In the genomic region with DNA sequence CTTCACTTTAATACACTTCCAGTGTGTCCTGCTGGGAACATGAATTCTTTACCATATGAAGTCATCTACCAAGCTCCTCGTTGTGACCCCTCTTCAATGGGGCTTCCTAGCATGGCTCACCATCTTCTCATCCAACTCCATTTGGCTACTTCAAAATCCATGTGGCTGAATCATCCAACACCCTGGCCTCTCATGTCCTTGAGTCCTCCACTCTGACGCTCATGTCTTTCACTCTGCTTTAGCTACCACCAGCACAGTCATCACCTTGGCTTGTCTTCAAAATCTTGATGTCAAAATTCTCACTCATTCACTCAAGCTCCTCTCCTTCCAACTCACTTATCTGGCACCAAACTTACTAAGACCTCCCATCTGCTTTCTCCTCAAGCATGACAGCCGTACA, we compare ENCODE assay signal across 14 cellular contexts. TPM values are rescaled to one million over a fixed set of nuclear protein-coding genes. Genes with fewer than 3 reads are reported as not detected.
DNase-seq lines count a peak whose midpoint lies in the region; ATAC-seq, FAIRE-seq and TF ChIP-seq lines count a peak whose summit lies in the region.
"Had no signal": no experiment of that assay in that cellular context is flagged by ENCODE, and none has a peak within 500 bp of the region (broad histone marks: within the 10 kb centered on the region; RNA-seq: fewer than 3 reads in every experiment).

No MANE protein-coding gene starts in this region.

- H3K4me1 ChIP-seq in fibroblast of lung (ENCODE audit: control insufficient read depth, extremely low read depth, insufficient read depth, low read length): peaks cover 10% of the 10 kb centered on the region
- H3K4me1 ChIP-seq: esophagus muscularis mucosa had no signal

- no peaks in the 10 kb centered on the region for H3K9me3 Mint-ChIP-seq in stimulated activated effector memory CD8-positive, alpha-beta T cell treated with anti-CD3 and anti-CD28 coated beads, Interleukin-12 subunit alpha, Interleukin-12 subunit beta, amount 100 ng/mL, for 72 hours
- H3K9me3 Mint-ChIP-seq: activated CD4-positive, alpha-beta T cell treated with anti-CD3 and anti-CD28 coated beads, Interleukin-2, amount 10 ng/mL, durations not matched to agents 24 days and 14 days; central memory CD8-positive, alpha-beta T cell had no signal

- peak; percentile 5 for FAIRE-seq in GM12892 (lab: Jason Lieb, UNC)
- FAIRE-seq: islet of Langerhans had no signal

- H3K9me3 ChIP-seq in fibroblast of lung (ENCODE audit: control insufficient read depth, insufficient read depth, low read depth, low read length): no peaks in the 10 kb centered on the region
- H3K9me3 ChIP-seq: esophagus muscularis mucosa had no signal

- H3K27ac Mint-ChIP-seq in stimulated activated effector memory CD8-positive, alpha-beta T cell treated with anti-CD3 and anti-CD28 coated beads, Interleukin-12 subunit alpha, Interleukin-12 subunit beta, amount 100 ng/mL, for 72 hours: peak overlapping the region; percentile 5
- H3K27ac Mint-ChIP-seq: activated CD4-positive, alpha-beta T cell treated with anti-CD3 and anti-CD28 coated beads, Interleukin-2, amount 10 ng/mL, durations not matched to agents 24 days and 14 days had no signal

- no peaks in the 10 kb centered on the region for H4K20me1 ChIP-seq in fibroblast of lung (ENCODE audit: control insufficient read depth, extremely low read depth, insufficient read depth, low read length)

- H3K4me3 ChIP-seq in fibroblast of lung (replicated peaks in 1 of 4; ENCODE audit: control extremely low read depth in 1 of 4, insufficient read depth in 1 of 4, low read depth in 3 of 4, low read length in 4 of 4): no peak overlapping the region
- H3K4me3 ChIP-seq: esophagus muscularis mucosa had no signal

- no peak for TF ChIP-seq POLR2A in GM12892 (IDR thresholded peaks at IDR 0.05; ENCODE audit: low read depth, low read length)

- peak overlapping the region; percentile 90 for H3K27ac ChIP-seq in fibroblast of lung (ENCODE audit: insufficient read depth, low read length)
- H3K27ac ChIP-seq: esophagus muscularis mucosa had no signal

- peaks cover 7% of the 10 kb centered on the region for H3K36me3 ChIP-seq in fibroblast of lung (ENCODE audit: control insufficient read depth, insufficient read depth, low read length)

- peaks cover 77% of the 10 kb centered on the region for H3K36me3 Mint-ChIP-seq in stimulated activated effector memory CD8-positive, alpha-beta T cell treated with anti-CD3 and anti-CD28 coated beads, Interleukin-12 subunit alpha, Interleukin-12 subunit beta, amount 100 ng/mL, for 72 hours

- H3K4me2 ChIP-seq in fibroblast of lung (ENCODE audit: extremely low read depth, insufficient read depth, low read length): peak overlapping the region; percentile 59

- H3K27me3 ChIP-seq in fibroblast of lung (ENCODE audit: control insufficient read depth, insufficient read depth, low read length): no peaks in the 10 kb centered on the region
- H3K27me3 ChIP-seq: esophagus muscularis mucosa had no signal

- H3K4me1 Mint-ChIP-seq in stimulated activated effector memory CD8-positive, alpha-beta T cell treated with anti-CD3 and anti-CD28 coated beads, Interleukin-12 subunit alpha, Interleukin-12 subunit beta, amount 100 ng/mL, for 72 hours: peaks cover 14% of the 10 kb centered on the region

- no peak overlapping the region for H2AFZ ChIP-seq in fibroblast of lung (ENCODE audit: low read length)

- no peak overlapping the region for H3K9ac ChIP-seq in fibroblast of lung (ENCODE audit: insufficient read depth, low read length)

- TF ChIP-seq CTCF in fibroblast of lung (conservative IDR thresholded peaks at IDR 0.05 in 1 of 2, IDR thresholded peaks at IDR 0.05 in 1 of 2; ENCODE audit: low read depth in 1 of 2, low read length in 2 of 2): no peak

- no peak overlapping the region for H3K4me3 Mint-ChIP-seq in stimulated activated effector memory CD8-positive, alpha-beta T cell treated with anti-CD3 and anti-CD28 coated beads, Interleukin-12 subunit alpha, Interleukin-12 subunit beta, amount 100 ng/mL, for 72 hours
- H3K4me3 Mint-ChIP-seq: activated CD4-positive, alpha-beta T cell treated with anti-CD3 and anti-CD28 coated beads, Interleukin-2, amount 10 ng/mL, durations not matched to agents 24 days and 14 days; central memory CD8-positive, alpha-beta T cell had no signal

- DNase-seq in GM12892 (ENCODE audit: insufficient read length) (no peak), fibroblast of lung (ENCODE audit: low read depth in 2 of 2) (peak; percentile 88 to 99)
- no peak for DNase-seq in stimulated activated effector memory CD8-positive, alpha-beta T cell treated with anti-CD3 and anti-CD28 coated beads, Interleukin-12 subunit alpha, Interleukin-12 subunit beta, amount 100 ng/mL, for 72 hours (ENCODE audit: low spot score in 2 of 2)
- no peak for DNase-seq in activated CD4-positive, alpha-beta T cell treated with anti-CD3 and anti-CD28 coated beads, Interleukin-2, amount 50 U/mL, for 1 hour
- no peak for DNase-seq in activated CD8-positive, alpha-beta memory T cell treated with anti-CD3 and anti-CD28 coated beads for 24 hours
- DNase-seq: activated CD4-positive, alpha-beta T cell treated with anti-CD3 and anti-CD28 coated beads, Interleukin-2, amount 10 ng/mL, durations not matched to agents 24 days and 14 days; Kasumi-1; NCI-H2081 treated with DMSO at 0.1 percent for 48 hours had no signal

- H3K79me2 ChIP-seq in fibroblast of lung (ENCODE audit: control insufficient read depth, insufficient read depth, low read length): no peaks in the 10 kb centered on the region

- ATAC-seq in SK-N-SH treated with all-trans-retinoic acid at 6 μM for 48 hours (peak; percentile 66; the same call in 2 of the 3 replicates), GM21528 (IDR thresholded peaks at IDR 0.05; ENCODE audit: low FRiP score, unreplicated experiment) (no peak)
- no peak for ATAC-seq in stimulated activated effector memory CD8-positive, alpha-beta T cell treated with anti-CD3 and anti-CD28 coated beads, Interleukin-12 subunit alpha, Interleukin-12 subunit beta, amount 100 ng/mL, for 72 hours
- ATAC-seq: sciatic nerve had no signal

TF ChIP-seq in SK-N-SH treated with all-trans-retinoic acid at 6 μM for 48 hours, 23 proteins besides CTCF, POLR2A, EP300 and RAD21:
- TF ChIP-seq PPARA (CRISPR knock-in tag; IDR thresholded peaks at IDR 0.05; ENCODE audit: borderline replicate concordance) (no peak), TOX (CRISPR knock-in tag; IDR thresholded peaks at IDR 0.05; ENCODE audit: borderline replicate concordance) (no peak)

RNA-seq across cellular contexts. Expression of a gene that starts 35.8 kb away (rescaled TPM):
- 36.5 TPM for polyA plus RNA-seq in GM12892 (2012; ENCODE audit: missing spikeins)
- total RNA-seq in fibroblast of lung: 350 and 413 TPM in 2 replicates
- polyA plus RNA-seq in fibroblast of lung: 75.9 and 76.1 TPM in 2 replicates
- polyA plus RNA-seq in fibroblast of lung (2012): 74.2 and 82.1 TPM in 2 replicates
- 873 and 979 TPM in 2 replicates for polyA minus RNA-seq in fibroblast of lung (ENCODE audit: low replicate concordance)

Comparison
In these comparisons a context has a peak if more than half of its experiments do, and no peak if none do; other contexts are left out.
1. DNase-seq: peak in fibroblast of lung (2 of 2); none in GM12892 (single experiment), stimulated activated effector memory CD8-positive, alpha-beta T cell treated with anti-CD3 and anti-CD28 coated beads, Interleukin-12 subunit alpha, Interleukin-12 subunit beta, amount 100 ng/mL, for 72 hours (0 of 2), activated CD4-positive, alpha-beta T cell treated with anti-CD3 and anti-CD28 coated beads, Interleukin-2, amount 50 U/mL, for 1 hour (single experiment) and activated CD8-positive, alpha-beta memory T cell treated with anti-CD3 and anti-CD28 coated beads for 24 hours (single experiment).